Comparison of ENCODE assay signal across 19 cellular contexts in genomic region chr6:118123503-118124037, GRCh38.
DNase-seq lines count a peak whose midpoint lies in the region; ATAC-seq and TF ChIP-seq lines count a peak whose summit lies in the region.
"Had no signal": no experiment of that assay in that cellular context is flagged by ENCODE, and none has a peak within 500 bp of the region (broad histone marks: within the 10 kb centered on the region; RNA-seq: fewer than 3 reads in every experiment).

No MANE protein-coding gene starts in this region.

- TF ChIP-seq POLR2A in esophagus squamous epithelium (IDR thresholded peaks at IDR 0.05) = no peak

- no peak overlapping the region for H3K27ac ChIP-seq in esophagus squamous epithelium
- H3K27ac ChIP-seq: BLaER1, C4-2B had no signal

- CTCF ChIA-PET in activated CD4-positive, alpha-beta T cell treated with anti-CD3 and anti-CD28 coated beads for 36 hours (lab: Charles Lee) = no interaction called here

- no peak overlapping the region for H3K4me3 ChIP-seq in esophagus squamous epithelium
- H3K4me3 ChIP-seq: BLaER1 had no signal

- intact Hi-C loops in activated CD4-positive, alpha-beta T cell treated with anti-CD3 and anti-CD28 coated beads for 36 hours (cut with DNase I, micrococcal nuclease) = no loop called here
- intact Hi-C loops in esophagus squamous epithelium (cut with DNase I) = no loop called here

- TF ChIP-seq CTCF in esophagus squamous epithelium (IDR thresholded peaks at IDR 0.05) = no peak

- H3K9me3 Mint-ChIP-seq in activated CD4-positive, alpha-beta T cell treated with anti-CD3 and anti-CD28 coated beads for 36 hours (ENCODE audit: low read depth) = no peaks in the 10 kb centered on the region
- no peaks in the 10 kb centered on the region for H3K9me3 Mint-ChIP-seq in activated naive CD8-positive, alpha-beta T cell treated with anti-CD3 and anti-CD28 coated beads, Interleukin-2, amount 50 U/mL, for 24 hours
- peaks cover 1% of the 10 kb centered on the region for H3K9me3 Mint-ChIP-seq in activated naive CD8-positive, alpha-beta T cell treated with anti-CD3 and anti-CD28 coated beads for 36 hours
- H3K9me3 Mint-ChIP-seq in activated T-helper 17 cell treated with anti-CD3 and anti-CD28 coated beads, Interleukin-2, amount 50 U/mL, for 72 hours = no peaks in the 10 kb centered on the region
- no peaks in the 10 kb centered on the region for H3K9me3 Mint-ChIP-seq in stimulated activated naive CD8-positive, alpha-beta T cell treated with anti-CD3 and anti-CD28 coated beads, Interleukin-15, amount 100 ng/mL, for 72 hours
- H3K9me3 Mint-ChIP-seq: CD4-positive, alpha-beta T cell; CD8-positive, alpha-beta T cell had no signal

- peak; percentile 63 for ATAC-seq in activated CD4-positive, alpha-beta T cell treated with anti-CD3 and anti-CD28 coated beads for 36 hours
- ATAC-seq in activated naive CD8-positive, alpha-beta T cell treated with anti-CD3 and anti-CD28 coated beads, Interleukin-2, amount 50 U/mL, for 24 hours = peak; percentile 28
- peak; percentile 38 for ATAC-seq in activated T-helper 17 cell treated with anti-CD3 and anti-CD28 coated beads, Interleukin-2, amount 50 U/mL, for 72 hours (replicated peaks)
- ATAC-seq in stimulated activated naive CD8-positive, alpha-beta T cell treated with anti-CD3 and anti-CD28 coated beads, Interleukin-15, amount 100 ng/mL, for 72 hours = peak; percentile 60
- no peak for ATAC-seq in GM18867 (IDR thresholded peaks at IDR 0.05; ENCODE audit: unreplicated experiment)
- ATAC-seq: CD8-positive, alpha-beta T cell had no signal

- H3K27me3 Mint-ChIP-seq in activated CD4-positive, alpha-beta T cell treated with anti-CD3 and anti-CD28 coated beads for 36 hours = peaks cover 9% of the 10 kb centered on the region
- peaks cover 2% of the 10 kb centered on the region for H3K27me3 Mint-ChIP-seq in activated naive CD8-positive, alpha-beta T cell treated with anti-CD3 and anti-CD28 coated beads, Interleukin-2, amount 50 U/mL, for 24 hours
- H3K27me3 Mint-ChIP-seq in activated naive CD8-positive, alpha-beta T cell treated with anti-CD3 and anti-CD28 coated beads for 36 hours = peaks cover 5% of the 10 kb centered on the region
- H3K27me3 Mint-ChIP-seq in activated T-helper 17 cell treated with anti-CD3 and anti-CD28 coated beads, Interleukin-2, amount 50 U/mL, for 72 hours = peaks cover under 1% of the 10 kb centered on the region
- no peaks in the 10 kb centered on the region for H3K27me3 Mint-ChIP-seq in stimulated activated naive CD8-positive, alpha-beta T cell treated with anti-CD3 and anti-CD28 coated beads, Interleukin-15, amount 100 ng/mL, for 72 hours

- no peaks in the 10 kb centered on the region for H3K27me3 ChIP-seq in esophagus squamous epithelium
- H3K27me3 ChIP-seq: BE2C, BLaER1 had no signal

- H3K36me3 ChIP-seq in esophagus squamous epithelium = no peaks in the 10 kb centered on the region
- H3K36me3 ChIP-seq: BE2C, BLaER1 had no signal

- H3K4me1 ChIP-seq in esophagus squamous epithelium = no peaks in the 10 kb centered on the region
- H3K4me1 ChIP-seq: BE2C, Caco-2 had no signal

- DNase-seq in activated CD4-positive, alpha-beta T cell treated with anti-CD3 and anti-CD28 coated beads for 36 hours = no peak
- DNase-seq in activated CD4-positive, alpha-beta T cell treated with anti-CD3 and anti-CD28 coated beads for 4 hours = no peak
- no peak for DNase-seq in activated naive CD8-positive, alpha-beta T cell treated with anti-CD3 and anti-CD28 coated beads, Interleukin-2, amount 50 U/mL, for 24 hours
- no peak for DNase-seq in activated naive CD8-positive, alpha-beta T cell treated with anti-CD3 and anti-CD28 coated beads for 36 hours
- DNase-seq in stimulated activated naive CD8-positive, alpha-beta T cell treated with anti-CD3 and anti-CD28 coated beads, Interleukin-15, amount 100 ng/mL, for 72 hours = no peak
- no peak for DNase-seq in esophagus squamous epithelium (lab: John Stamatoyannopoulos, UW)
- DNase-seq: 8988T; ACHN; BE2C; Caco-2; Calu3; CD4-positive, alpha-beta T cell; CD8-positive, alpha-beta T cell; DMS79 treated with DMSO at 0.1 percent for 48 hours; GF-D8 had no signal

- H3K27ac Mint-ChIP-seq in activated CD4-positive, alpha-beta T cell treated with anti-CD3 and anti-CD28 coated beads for 36 hours = no peak overlapping the region
- no peak overlapping the region for H3K27ac Mint-ChIP-seq in activated naive CD8-positive, alpha-beta T cell treated with anti-CD3 and anti-CD28 coated beads, Interleukin-2, amount 50 U/mL, for 24 hours
- no peak overlapping the region for H3K27ac Mint-ChIP-seq in activated naive CD8-positive, alpha-beta T cell treated with anti-CD3 and anti-CD28 coated beads for 36 hours
- no peak overlapping the region for H3K27ac Mint-ChIP-seq in activated T-helper 17 cell treated with anti-CD3 and anti-CD28 coated beads, Interleukin-2, amount 50 U/mL, for 72 hours
- no peak overlapping the region for H3K27ac Mint-ChIP-seq in stimulated activated naive CD8-positive, alpha-beta T cell treated with anti-CD3 and anti-CD28 coated beads, Interleukin-15, amount 100 ng/mL, for 72 hours
- H3K27ac Mint-ChIP-seq: CD4-positive, alpha-beta T cell; CD8-positive, alpha-beta T cell had no signal

- no peaks in the 10 kb centered on the region for H3K9me3 ChIP-seq in esophagus squamous epithelium
- H3K9me3 ChIP-seq: BE2C, BLaER1, Caco-2 had no signal

- peaks cover 4% of the 10 kb centered on the region for H3K4me1 Mint-ChIP-seq in activated CD4-positive, alpha-beta T cell treated with anti-CD3 and anti-CD28 coated beads for 36 hours
- peaks cover 2% of the 10 kb centered on the region for H3K4me1 Mint-ChIP-seq in activated naive CD8-positive, alpha-beta T cell treated with anti-CD3 and anti-CD28 coated beads, Interleukin-2, amount 50 U/mL, for 24 hours
- peaks cover 2% of the 10 kb centered on the region for H3K4me1 Mint-ChIP-seq in activated naive CD8-positive, alpha-beta T cell treated with anti-CD3 and anti-CD28 coated beads for 36 hours
- H3K4me1 Mint-ChIP-seq in activated T-helper 17 cell treated with anti-CD3 and anti-CD28 coated beads, Interleukin-2, amount 50 U/mL, for 72 hours = no peaks in the 10 kb centered on the region
- peaks cover 6% of the 10 kb centered on the region for H3K4me1 Mint-ChIP-seq in stimulated activated naive CD8-positive, alpha-beta T cell treated with anti-CD3 and anti-CD28 coated beads, Interleukin-15, amount 100 ng/mL, for 72 hours

- 86 to 100% methylated on average over 1 of the region's 1 CpG for WGBS in esophagus squamous epithelium, 2 donors

- H3K36me3 Mint-ChIP-seq in activated CD4-positive, alpha-beta T cell treated with anti-CD3 and anti-CD28 coated beads for 36 hours (ENCODE audit: low read depth) = no peaks in the 10 kb centered on the region
- no peaks in the 10 kb centered on the region for H3K36me3 Mint-ChIP-seq in activated naive CD8-positive, alpha-beta T cell treated with anti-CD3 and anti-CD28 coated beads, Interleukin-2, amount 50 U/mL, for 24 hours (ENCODE audit: low read depth)
- H3K36me3 Mint-ChIP-seq in activated naive CD8-positive, alpha-beta T cell treated with anti-CD3 and anti-CD28 coated beads for 36 hours = no peaks in the 10 kb centered on the region
- H3K36me3 Mint-ChIP-seq in activated T-helper 17 cell treated with anti-CD3 and anti-CD28 coated beads, Interleukin-2, amount 50 U/mL, for 72 hours (ENCODE audit: low read depth) = no peaks in the 10 kb centered on the region
- H3K36me3 Mint-ChIP-seq: CD8-positive, alpha-beta T cell had no signal

- POLR2A ChIA-PET in activated CD4-positive, alpha-beta T cell treated with anti-CD3 and anti-CD28 coated beads for 36 hours (lab: Charles Lee) = no interaction called here

- no peak overlapping the region for H3K4me3 Mint-ChIP-seq in activated CD4-positive, alpha-beta T cell treated with anti-CD3 and anti-CD28 coated beads for 36 hours
- no peak overlapping the region for H3K4me3 Mint-ChIP-seq in activated naive CD8-positive, alpha-beta T cell treated with anti-CD3 and anti-CD28 coated beads, Interleukin-2, amount 50 U/mL, for 24 hours
- H3K4me3 Mint-ChIP-seq in activated naive CD8-positive, alpha-beta T cell treated with anti-CD3 and anti-CD28 coated beads for 36 hours = no peak overlapping the region
- H3K4me3 Mint-ChIP-seq in activated T-helper 17 cell treated with anti-CD3 and anti-CD28 coated beads, Interleukin-2, amount 50 U/mL, for 72 hours = no peak overlapping the region
- H3K4me3 Mint-ChIP-seq in stimulated activated naive CD8-positive, alpha-beta T cell treated with anti-CD3 and anti-CD28 coated beads, Interleukin-15, amount 100 ng/mL, for 72 hours = no peak overlapping the region
- H3K4me3 Mint-ChIP-seq: CD4-positive, alpha-beta T cell; CD8-positive, alpha-beta T cell had no signal
